In the genomic region with DNA sequence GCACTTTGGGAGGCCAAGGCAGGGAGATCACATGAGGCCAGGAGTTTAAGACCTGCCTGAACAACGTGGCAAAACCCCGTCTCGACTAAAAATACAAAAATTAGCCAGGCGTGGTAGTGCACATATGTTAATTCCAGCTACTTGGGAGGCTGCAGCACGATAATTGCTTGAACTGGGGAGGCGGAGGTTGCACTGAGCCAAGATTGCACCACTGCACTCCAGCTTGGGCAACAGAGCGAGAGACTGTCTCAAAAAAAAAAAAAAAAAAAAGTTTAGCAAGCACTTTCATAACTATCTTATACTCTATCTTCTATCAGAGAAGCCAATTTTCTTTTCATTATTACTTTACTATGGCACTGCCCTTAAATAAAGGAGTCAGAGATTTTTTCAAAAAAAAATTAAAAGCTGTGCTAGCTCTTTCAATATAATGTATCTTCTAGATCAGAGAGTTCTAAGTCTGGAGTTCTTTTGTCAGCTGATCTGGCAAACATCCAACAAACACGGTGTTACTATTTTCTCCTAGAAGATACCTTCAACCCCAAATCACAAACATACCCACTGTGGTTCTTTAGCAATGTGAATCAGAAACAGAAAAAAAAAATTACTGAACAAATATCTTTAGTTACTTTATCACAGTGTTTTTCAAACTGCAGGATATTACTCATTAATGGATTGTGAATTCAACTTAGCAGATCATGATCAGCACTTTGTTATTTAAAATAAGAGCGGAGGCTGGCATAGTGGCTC, we compare ENCODE assay signal across 10 cellular contexts. TPM values are rescaled to one million over a fixed set of nuclear protein-coding genes. Genes with fewer than 3 reads are reported as not detected.
DNase-seq lines count a peak whose midpoint lies in the region; ATAC-seq, FAIRE-seq and TF ChIP-seq lines count a peak whose summit lies in the region.
"Had no signal": no experiment of that assay in that cellular context is flagged by ENCODE, and none has a peak within 500 bp of the region (broad histone marks: within the 10 kb centered on the region; RNA-seq: fewer than 3 reads in every experiment).

No MANE protein-coding gene starts in this region.

- peaks cover 0 to 18% of the 10 kb centered on the region in 2 experiments; a peak in 2 of 4 replicates for H3K36me3 ChIP-seq in GM12878 (ENCODE audit: control insufficient read depth in 2 of 2, insufficient read depth in 2 of 2, low read length in 1 of 2)
- peaks cover 4 to 38% (median 6%) of the 10 kb centered on the region in 4 donors for H3K36me3 ChIP-seq in upper lobe of left lung

- WGBS in GM12878 (ENCODE audit: insufficient coverage, insufficient replicate concordance, low lambda C conversion rate, missing lambda C conversion rate): 30% methylated on average over 9 of the region's 9 CpGs
- 38 to 64% methylated on average over 9 of the region's 9 CpGs for WGBS in upper lobe of left lung, 2 donors

- in situ Hi-C loops in GM12878 (cut with MboI): no loop called here

- H3K4me3 ChIP-seq in GM12878 (peak overlapping the region; percentile 68), upper lobe of left lung (peak overlapping the region in 1 of 4 donors; percentile 7), coronary artery (no peak overlapping the region)

- FAIRE-seq in GM12878 (lab: Jason Lieb, UNC): no peak

- TF ChIP-seq CTCF in GM12878 (IDR thresholded peaks at IDR 0.05 in 2 of 3, conservative IDR thresholded peaks at IDR 0.05 in 1 of 3; ENCODE audit: control insufficient read depth in 2 of 3, extremely low read depth in 1 of 3, insufficient read depth in 1 of 3, low read depth in 3 of 3, low read length in 3 of 3): no peak
- no peak for TF ChIP-seq CTCF in upper lobe of left lung (IDR thresholded peaks at IDR 0.05)
- no peak for TF ChIP-seq CTCF in coronary artery (IDR thresholded peaks at IDR 0.05)

- peaks cover 46% of the 10 kb centered on the region for H3K79me2 ChIP-seq in GM12878 (ENCODE audit: control insufficient read depth, insufficient read depth, low read length)

- intact Hi-C loops in Right ventricle myocardium superior (cut with DNase I): no loop called here
- intact Hi-C loops in Right ventricle myocardium inferior (cut with DNase I): loop anchor here (10.0 kb wide), 1 partner anchor 770 kb away; a partner anchor contains a TSS
- intact Hi-C loops in GM12878 (cut with micrococcal nuclease; ENCODE audit: unreplicated experiment): loop anchor here (10.0 kb wide), 1 partner anchor 150 kb away; no protein-coding TSS in a partner anchor

- no peak for TF ChIP-seq RAD21 in GM12878 (IDR thresholded peaks at IDR 0.05; ENCODE audit: insufficient read depth, low read depth, low read length)

- BruUV-seq in GM12878 (replicated peaks; lab: Mats Ljungman, UMichigan): no TSS peak

- CTCF ChIA-PET in GM12878 (lab: Yijun Ruan, JAX): interaction anchor here (1.7 to 9.3 kb wide), 3 partner anchors 9 to 15 kb away, joined by 7 to 81 read pairs (median 8); a partner anchor contains a TSS

- 0 out of 2 replicates have a peak, but pooled peaks cover 5% of the 10 kb centered on the region for H4K20me1 ChIP-seq in GM12878 (ENCODE audit: control insufficient read depth, insufficient read depth)

- H2AFZ ChIP-seq in GM12878 (ENCODE audit: control insufficient read depth, low read depth, low read length): no peak overlapping the region

- H3K27ac ChIP-seq in GM12878 (ENCODE audit: control insufficient read depth, insufficient read depth) (no peak overlapping the region; the same call in 1 of the 2 replicates), upper lobe of left lung (peak overlapping the region in 3 of 4 donors; percentile 22 to 61 (median 34)), coronary artery (no peak overlapping the region)

- peaks cover 10% of the 10 kb centered on the region for H3K4me1 ChIP-seq in GM12878 (ENCODE audit: control insufficient read depth, insufficient read depth, low read length)
- peaks cover 29 to 49% (median 36%) of the 10 kb centered on the region in 4 donors for H3K4me1 ChIP-seq in upper lobe of left lung

- DNase-seq in Right ventricle myocardium superior (no peak), Right ventricle myocardium inferior (ENCODE audit: missing footprints) (no peak), GM12878 (ENCODE audit: low read depth, low spot score) (no peak), kidney tubule cell (ENCODE audit: low spot score) (peak; percentile 77), upper lobe of left lung (peak in 1 of 2 donors; percentile 60), pons (ENCODE audit: low spot score) (no peak), coronary artery (ENCODE audit: low spot score) (no peak), DMS79 (lab: John Stamatoyannopoulos, UW) (no peak)
- DNase-seq: MV-4-11; stimulated activated CD4-positive, alpha-beta T cell treated with anti-CD3 and anti-CD28 coated beads, Interleukin-4, amount 100 ng/mL, for 4 hours had no signal

- TF ChIP-seq POLR2A in GM12878 (IDR thresholded peaks at IDR 0.05; ENCODE audit: low read depth, low read length): no peak
- TF ChIP-seq POLR2A in upper lobe of left lung (IDR thresholded peaks at IDR 0.05): no peak

- H3K27me3 ChIP-seq in GM12878 (replicated peaks in 1 of 2; ENCODE audit: control insufficient read depth in 2 of 2, insufficient read depth in 2 of 2, low read length in 1 of 2) (no peaks in the 10 kb centered on the region), upper lobe of left lung (no peaks in the 10 kb centered on the region)

- H3K9me3 ChIP-seq in GM12878 (replicated peaks; ENCODE audit: control insufficient read depth, insufficient read depth, low read length): no peaks in the 10 kb centered on the region
- no peaks in the 10 kb centered on the region for H3K9me3 ChIP-seq in upper lobe of left lung

- no peak overlapping the region; the same call in 1 of the 2 replicates for H3K9ac ChIP-seq in GM12878 (ENCODE audit: control insufficient read depth, insufficient read depth, low read length)

- RAD21 ChIA-PET in GM12878 (lab: Charles Lee; ENCODE audit: unreplicated experiment): interaction anchor here (2.6 kb wide), 1 partner anchor 15 kb away, joined by 10 read pairs; a partner anchor contains a TSS

- peak overlapping the region; percentile 44 for H3K4me2 ChIP-seq in GM12878 (ENCODE audit: control insufficient read depth, insufficient read depth)

- ATAC-seq in Right ventricle myocardium superior (ENCODE audit: poor library complexity) (peak; percentile 18), Right ventricle myocardium inferior (no peak), GM12878 (no peak), upper lobe of left lung (ENCODE audit: low FRiP score in 2 of 2) (no peak)

- SMC1A ChIA-PET in GM12878 (lab: Charles Lee; ENCODE audit: uncharacterized antibody, unreplicated experiment): interaction anchor here (0.6 to 1.1 kb wide), 2 partner anchors 10 to 15 kb away, joined by 3 read pairs; no protein-coding TSS in a partner anchor

- POLR2A ChIA-PET in GM12878 (lab: Charles Lee): interaction anchor here (0.6 to 1.3 kb wide), 4 partner anchors 8 to 555 kb away, joined by 3 to 4 read pairs (median 4); no protein-coding TSS in a partner anchor

- no peak for TF ChIP-seq EP300 in GM12878 (IDR thresholded peaks at IDR 0.05; ENCODE audit: borderline replicate concordance in 1 of 2, control insufficient read depth in 1 of 2, low read depth in 2 of 2, low read length in 2 of 2)
- no peak for TF ChIP-seq EP300 in upper lobe of left lung (IDR thresholded peaks at IDR 0.05)

TF ChIP-seq in GM12878, 131 proteins besides CTCF, POLR2A, EP300 and RAD21:
- TF ChIP-seq RAD51 (IDR thresholded peaks at IDR 0.05) (0 out of 2 replicates have a peak, but pooled peaks have one; percentile 29), LARP7 (IDR thresholded peaks at IDR 0.05) (no peak)

RNA-seq across cellular contexts. Expression of a gene that starts 3.0 kb away (rescaled TPM):
- total RNA-seq in Right ventricle myocardium superior (41.8 TPM), Right ventricle myocardium inferior (45.3 TPM), GM12878 (2014; rRNA removed) (23.4 and 27.5 TPM in 2 replicates), GM12878 (2014; rRNA removed; fragmentation: Illumina TruSeq; extraction: Trizol) (24.9 and 26.2 TPM in 2 replicates), GM12878 (2021) (32.8 and 34.4 TPM in 2 replicates), upper lobe of left lung (10 to 100 TPM in 4 of 6 donors, 1 to 10 TPM in 2; 6.4 to 28.2 (median 21.7) TPM)
- total RNA-seq in GM12878 (2013; cell fraction: nucleolus; rRNA removed): 42.6 and 67.4 TPM in 2 replicates
- polyA plus RNA-seq in GM12878 (2011; ENCODE audit: low read depth): 7.5 TPM
- polyA plus RNA-seq in GM12878 (2011; rRNA removed) (27.1 and 42.8 TPM in 2 replicates), GM12878 (2014; fragmentation: Illumina TruSeq; extraction: Trizol) (28.1 and 35.1 TPM in 2 replicates), GM12878 (2014; fragmentation: Nextera tagmentation; extraction: Ambion mirVana) (1 to 10 TPM; 1.8 to 5.6 TPM), GM12878 (2014; rRNA removed) (13.4 and 16.3 TPM in 2 replicates), GM12878 (2016; fragmentation: Nextera tagmentation; extraction: Ambion mirVana) (100 to 1,000 TPM; 116 to 118 TPM)
- polyA plus RNA-seq in GM12878 (2011; cell fraction: cytosol; rRNA removed): 9.4 and 12.5 TPM in 2 replicates
- polyA plus RNA-seq in GM12878 (2011; cell fraction: nucleus; rRNA removed): 10.8 and 12.4 TPM in 2 replicates
- 9.5 and 16.1 TPM in 2 replicates for polyA plus RNA-seq in GM12878 (2012)
- 38.8 and 82.5 TPM in 2 replicates for polyA minus RNA-seq in GM12878 (2011; rRNA and poly(A)+ RNA removed)
- polyA minus RNA-seq in GM12878 (2011; cell fraction: cytosol; rRNA and poly(A)+ RNA removed): 17.0 and 21.2 TPM in 2 replicates
- 11.4 and 14.7 TPM in 2 replicates for polyA minus RNA-seq in GM12878 (2011; cell fraction: nucleus; rRNA and poly(A)+ RNA removed)

RNA-seq across cellular contexts. Expression of a gene that starts 15.5 kb away (rescaled TPM):
- total RNA-seq in Right ventricle myocardium superior (8.3 TPM), Right ventricle myocardium inferior (10.1 TPM), GM12878 (2014; rRNA removed) (32.1 and 35.5 TPM in 2 replicates), GM12878 (2014; rRNA removed; fragmentation: Illumina TruSeq; extraction: Trizol) (39.0 and 42.7 TPM in 2 replicates), GM12878 (2021) (27.2 and 32.7 TPM in 2 replicates), upper lobe of left lung (10 to 100 TPM in 5 of 6 donors, 1 to 10 TPM in 1; 9.9 to 40.2 (median 22.6) TPM)
- 69.3 and 73.0 TPM in 2 replicates for total RNA-seq in GM12878 (2013; cell fraction: nucleolus; rRNA removed)
- 8.1 TPM for polyA plus RNA-seq in GM12878 (2011; ENCODE audit: low read depth)
- polyA plus RNA-seq in GM12878 (2011; rRNA removed) (44.6 and 50.4 TPM in 2 replicates), GM12878 (2014; fragmentation: Illumina TruSeq; extraction: Trizol) (53.5 and 62.9 TPM in 2 replicates), GM12878 (2014; fragmentation: Nextera tagmentation; extraction: Ambion mirVana) (10 to 100 TPM; 18.2 TPM), GM12878 (2014; rRNA removed) (17.2 and 23.5 TPM in 2 replicates), GM12878 (2016; fragmentation: Nextera tagmentation; extraction: Ambion mirVana) (10 to 100 TPM; 32.5 to 38.1 TPM)
- polyA plus RNA-seq in GM12878 (2011; cell fraction: cytosol; rRNA removed): 14.6 and 16.2 TPM in 2 replicates
- 32.2 and 39.7 TPM in 2 replicates for polyA plus RNA-seq in GM12878 (2011; cell fraction: nucleus; rRNA removed)
- 12.5 and 13.0 TPM in 2 replicates for polyA plus RNA-seq in GM12878 (2012)
- polyA minus RNA-seq in GM12878 (2011; rRNA and poly(A)+ RNA removed): 36.6 and 53.3 TPM in 2 replicates
- 14.8 and 16.2 TPM in 2 replicates for polyA minus RNA-seq in GM12878 (2011; cell fraction: cytosol; rRNA and poly(A)+ RNA removed)
- 27.9 and 46.5 TPM in 2 replicates for polyA minus RNA-seq in GM12878 (2011; cell fraction: nucleus; rRNA and poly(A)+ RNA removed)

Comparison
In these comparisons a context has a peak if more than half of its experiments do, and no peak if none do; other contexts are left out.
1. H3K27ac ChIP-seq: peak in upper lobe of left lung (3 of 4); none in GM12878 (single experiment) and coronary artery (0 of 2).